In the genomic region with DNA sequence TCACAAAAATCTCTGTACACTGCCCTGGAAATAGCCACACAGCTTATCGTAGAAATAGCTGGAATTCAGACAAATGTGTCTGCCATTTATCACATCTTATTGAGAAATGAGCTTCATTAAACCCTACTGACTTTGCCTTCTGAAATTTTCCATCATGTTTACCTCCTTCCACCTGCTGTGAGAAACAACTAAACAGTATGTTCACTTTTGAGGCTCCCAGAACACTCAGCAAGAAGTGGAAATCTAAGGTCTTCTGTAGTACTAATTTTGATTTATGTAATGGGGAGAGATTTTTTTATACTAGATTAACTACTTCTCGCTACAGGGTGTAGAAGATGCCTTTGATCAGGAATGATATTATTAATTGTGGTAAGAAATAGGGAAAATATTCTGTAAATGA, we compare ENCODE assay signal across 8 cellular contexts.
"Had no signal": no experiment of that assay in that cellular context is flagged by ENCODE, and none has a peak within 500 bp of the region (broad histone marks: within the 10 kb centered on the region; RNA-seq: fewer than 3 reads in every experiment).

No MANE protein-coding gene starts in this region.

- H3K4me3 ChIP-seq: GM23248, GM23338, HAP-1 had no signal

- H3K27ac ChIP-seq: GM23248 had no signal

- H3K36me3 ChIP-seq: HAP-1 had no signal

- H3K9me3 ChIP-seq: HAP-1 had no signal

- DNase-seq: GM23248, GOT3, H7, H9, HCEC 1CT, HFFc6 had no signal
